20 cellular contexts compared by ENCODE assay signal in the genomic region with DNA sequence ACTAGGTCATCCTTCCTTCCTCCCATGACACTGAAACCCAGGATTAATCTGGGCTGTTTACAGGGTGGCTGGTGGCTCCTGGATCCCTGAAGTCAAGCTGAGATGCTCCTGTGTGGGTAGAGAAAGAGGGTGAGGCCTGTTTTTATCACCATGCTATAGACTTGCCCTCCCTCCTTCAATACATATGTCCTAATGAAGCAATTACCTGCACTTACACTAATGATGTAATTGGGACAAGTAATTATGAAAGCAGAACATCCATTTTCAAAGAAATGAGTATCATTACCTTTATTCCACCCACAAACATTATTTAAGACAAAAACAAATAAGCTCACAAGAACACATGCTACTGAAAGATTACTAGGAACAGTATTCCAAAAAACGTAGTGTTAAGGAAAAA.
A peak's percentile ranks its signal among the peaks of the same experiment; 100 is the strongest.
DNase-seq lines count a peak whose midpoint lies in the region; ATAC-seq and TF ChIP-seq lines count a peak whose summit lies in the region.
"Had no signal": no experiment of that assay in that cellular context is flagged by ENCODE, and none has a peak within 500 bp of the region (broad histone marks: within the 10 kb centered on the region; RNA-seq: fewer than 3 reads in every experiment).

No MANE protein-coding gene starts in this region.

- no peaks in the 10 kb centered on the region for H3K9me2 ChIP-seq in neural cell (ENCODE audit: insufficient read depth, low read length)

- H3K27me3 Mint-ChIP-seq in activated T-cell treated with anti-CD3 and anti-CD28 coated beads, Interleukin-2, amount 50 U/mL, for 72 hours (ENCODE audit: low read depth) = no peaks in the 10 kb centered on the region
- no peaks in the 10 kb centered on the region for H3K27me3 Mint-ChIP-seq in activated T-cell treated with anti-CD3 and anti-CD28 coated beads, Interleukin-2, amount 50 U/mL, for 4 hours (ENCODE audit: low read depth)
- H3K27me3 Mint-ChIP-seq in WTC11 (ENCODE audit: low read depth) = no peaks in the 10 kb centered on the region
- H3K27me3 Mint-ChIP-seq: CD4-positive, alpha-beta memory T cell had no signal

- peak overlapping the region; percentile 70 for H3K27ac Mint-ChIP-seq in activated T-cell treated with anti-CD3 and anti-CD28 coated beads, Interleukin-2, amount 50 U/mL, for 72 hours
- H3K27ac Mint-ChIP-seq in WTC11 = peak overlapping the region; percentile 66; the same call in 1 of the 2 replicates

- peak overlapping the region; percentile 63 for H3K4me2 ChIP-seq in neural cell (ENCODE audit: low read length)
- H3K4me2 ChIP-seq: A549, BLaER1, PC-9 had no signal

- H3K36me3 ChIP-seq in HUES48 (ENCODE audit: control insufficient read depth, insufficient read depth, low read length) (no peaks in the 10 kb centered on the region), neural cell (ENCODE audit: insufficient read depth, low read length) (no peaks in the 10 kb centered on the region), left ventricle myocardium inferior (no peaks in the 10 kb centered on the region)

- POLR2A ChIA-PET in WTC11 (lab: Charles Lee) = interaction anchor here (0.7 kb wide), 1 partner anchor 12 kb away, joined by 9 read pairs; no protein-coding TSS in a partner anchor

- CTCF ChIA-PET in WTC11 (lab: Charles Lee) = interaction anchor here (1.6 to 1.8 kb wide), 3 partner anchors 34 to 73 kb away, joined by 6 to 22 read pairs (median 10); no protein-coding TSS in a partner anchor

- no peak for ATAC-seq in activated T-cell treated with anti-CD3 and anti-CD28 coated beads, Interleukin-2, amount 50 U/mL, for 72 hours (replicated peaks in 1 of 2)
- ATAC-seq in activated T-cell treated with anti-CD3 and anti-CD28 coated beads, Interleukin-2, amount 50 U/mL, for 4 hours = no peak
- no peak for ATAC-seq in WTC11
- ATAC-seq: A549 had no signal

- H3K4me1 Mint-ChIP-seq in activated T-cell treated with anti-CD3 and anti-CD28 coated beads, Interleukin-2, amount 50 U/mL, for 72 hours (ENCODE audit: low read depth) = peaks cover 13% of the 10 kb centered on the region
- peaks cover 9% of the 10 kb centered on the region for H3K4me1 Mint-ChIP-seq in activated T-cell treated with anti-CD3 and anti-CD28 coated beads, Interleukin-2, amount 50 U/mL, for 4 hours (ENCODE audit: low read depth)
- H3K4me1 Mint-ChIP-seq in WTC11 = peaks cover 48% of the 10 kb centered on the region

- H3K36me3 Mint-ChIP-seq in activated T-cell treated with anti-CD3 and anti-CD28 coated beads, Interleukin-2, amount 50 U/mL, for 72 hours (ENCODE audit: insufficient read depth in 2 of 2) = peaks cover 2 to 4% of the 10 kb centered on the region in 2 donors
- peaks cover 7% of the 10 kb centered on the region for H3K36me3 Mint-ChIP-seq in activated T-cell treated with anti-CD3 and anti-CD28 coated beads, Interleukin-2, amount 50 U/mL, for 4 hours (ENCODE audit: insufficient read depth)
- H3K36me3 Mint-ChIP-seq in WTC11 = peaks cover 2% of the 10 kb centered on the region; the same call in 1 of the 2 replicates

- peak overlapping the region; percentile 78 for H3K27ac ChIP-seq in HUES48 (ENCODE audit: low read depth, low read length)
- peak overlapping the region; percentile 94 for H3K27ac ChIP-seq in neural cell (ENCODE audit: low read length)
- no peak overlapping the region for H3K27ac ChIP-seq in left ventricle myocardium inferior (replicated peaks)
- H3K27ac ChIP-seq: A549, BLaER1, GM23248, PC-9 had no signal

- peaks cover 9% of the 10 kb centered on the region for H3F3A ChIP-seq in neural cell (ENCODE audit: insufficient read depth, low read length, poor library complexity, severe bottlenecking)

- H3K4me1 ChIP-seq in HUES48 (ENCODE audit: control insufficient read depth, insufficient read depth, low read length) = peaks cover 51% of the 10 kb centered on the region
- H3K4me1 ChIP-seq in left ventricle myocardium inferior = peaks cover 12% of the 10 kb centered on the region
- H3K4me1 ChIP-seq: A549, BLaER1 had no signal

- intact Hi-C loops in left ventricle myocardium inferior (cut with micrococcal nuclease) = no loop called here

- no peaks in the 10 kb centered on the region for H3K79me2 ChIP-seq in neural cell (replicated peaks; ENCODE audit: insufficient read depth, low read length)

- H3K4me3 ChIP-seq in HUES48 (ENCODE audit: low read depth, low read length) (no peak overlapping the region), neural cell (ENCODE audit: low read length) (peak overlapping the region; percentile 56), left ventricle myocardium inferior (no peak overlapping the region)
- H3K4me3 ChIP-seq: A549, BLaER1, GM23248, PC-9 had no signal

- TF ChIP-seq EP300 in neural cell (conservative IDR thresholded peaks at IDR 0.05; ENCODE audit: poor library complexity, severe bottlenecking) = no peak

- no peaks in the 10 kb centered on the region for H3K9me3 Mint-ChIP-seq in activated T-cell treated with anti-CD3 and anti-CD28 coated beads, Interleukin-2, amount 50 U/mL, for 72 hours
- no peaks in the 10 kb centered on the region for H3K9me3 Mint-ChIP-seq in activated T-cell treated with anti-CD3 and anti-CD28 coated beads, Interleukin-2, amount 50 U/mL, for 4 hours
- no peaks in the 10 kb centered on the region for H3K9me3 Mint-ChIP-seq in WTC11
- H3K9me3 Mint-ChIP-seq: CD4-positive, alpha-beta memory T cell had no signal

- H3K27me3 ChIP-seq in HUES48 (ENCODE audit: control insufficient read depth, insufficient read depth, low read length) (no peaks in the 10 kb centered on the region), neural cell (ENCODE audit: insufficient read depth, low read depth, low read length) (no peaks in the 10 kb centered on the region), left ventricle myocardium inferior (ENCODE audit: low read depth) (no peaks in the 10 kb centered on the region)
- H3K27me3 ChIP-seq: BLaER1 had no signal

- no peak overlapping the region for H2AFZ ChIP-seq in neural cell (ENCODE audit: low read depth, low read length)
- H2AFZ ChIP-seq: GM23248, PC-9 had no signal

- H3K9me3 ChIP-seq in HUES48 (ENCODE audit: control insufficient read depth, insufficient read depth, low read length) (no peaks in the 10 kb centered on the region), neural cell (ENCODE audit: low read length) (no peaks in the 10 kb centered on the region), left ventricle myocardium inferior (replicated peaks) (no peaks in the 10 kb centered on the region)
- H3K9me3 ChIP-seq: A549, BLaER1 had no signal

- TF ChIP-seq CTCF in WTC11 (IDR thresholded peaks at IDR 0.05) (no peak), neural cell (IDR thresholded peaks at IDR 0.05; ENCODE audit: poor library complexity, severe bottlenecking) (no peak), left ventricle myocardium inferior (IDR thresholded peaks at IDR 0.05; ENCODE audit: borderline replicate concordance) (no peak)

- H3K4me3 Mint-ChIP-seq in activated T-cell treated with anti-CD3 and anti-CD28 coated beads, Interleukin-2, amount 50 U/mL, for 72 hours = peak overlapping the region in 1 of 2 donors; percentile 23
- no peak overlapping the region for H3K4me3 Mint-ChIP-seq in activated T-cell treated with anti-CD3 and anti-CD28 coated beads, Interleukin-2, amount 50 U/mL, for 4 hours
- no peak overlapping the region for H3K4me3 Mint-ChIP-seq in WTC11
- H3K4me3 Mint-ChIP-seq: CD4-positive, alpha-beta memory T cell had no signal

- no peak for DNase-seq in activated T-cell treated with anti-CD3 and anti-CD28 coated beads, Interleukin-2, amount 50 U/mL, for 72 hours
- no peak for DNase-seq in activated T-cell treated with anti-CD3 and anti-CD28 coated beads, Interleukin-2, amount 50 U/mL, for 4 hours
- DNase-seq in WTC11 (ENCODE audit: low spot score) (no peak), kidney glomerular epithelial cell (lab: John Stamatoyannopoulos, UW) (no peak), left ventricle myocardium inferior (no peak), NCI-H774 (lab: John Stamatoyannopoulos, UW) (no peak)
- DNase-seq: CD4-positive, alpha-beta memory T cell; DMS153; GDM1; GM23248; KG1; MV-4-11; NCI-H1417 treated with DMSO at 0.1 percent for 48 hours; NCI-H2081; NCI-H748 treated with DMSO at 0.1 percent for 48 hours; PC-9 had no signal

- H4K20me1 ChIP-seq in neural cell (ENCODE audit: insufficient read depth) = no peaks in the 10 kb centered on the region

- no peak for TF ChIP-seq RAD21 in neural cell (conservative IDR thresholded peaks at IDR 0.05)

- H3K9ac ChIP-seq in HUES48 (ENCODE audit: low read depth, low read length) = no peak overlapping the region
- peak overlapping the region; percentile 59 for H3K9ac ChIP-seq in neural cell (ENCODE audit: low read length)
- H3K9ac ChIP-seq: BLaER1, GM23248 had no signal

TF ChIP-seq in WTC11, 78 proteins besides CTCF, POLR2A, EP300 and RAD21:
- TF ChIP-seq, protein P1, sequence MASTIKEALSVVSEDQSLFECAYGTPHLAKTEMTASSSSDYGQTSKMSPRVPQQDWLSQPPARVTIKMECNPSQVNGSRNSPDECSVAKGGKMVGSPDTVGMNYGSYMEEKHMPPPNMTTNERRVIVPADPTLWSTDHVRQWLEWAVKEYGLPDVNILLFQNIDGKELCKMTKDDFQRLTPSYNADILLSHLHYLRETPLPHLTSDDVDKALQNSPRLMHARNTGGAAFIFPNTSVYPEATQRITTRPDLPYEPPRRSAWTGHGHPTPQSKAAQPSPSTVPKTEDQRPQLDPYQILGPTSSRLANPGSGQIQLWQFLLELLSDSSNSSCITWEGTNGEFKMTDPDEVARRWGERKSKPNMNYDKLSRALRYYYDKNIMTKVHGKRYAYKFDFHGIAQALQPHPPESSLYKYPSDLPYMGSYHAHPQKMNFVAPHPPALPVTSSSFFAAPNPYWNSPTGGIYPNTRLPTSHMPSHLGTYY (CRISPR knock-in tag; IDR thresholded peaks at IDR 0.05) = no peak

TF ChIP-seq in neural cell, 6 proteins besides CTCF, POLR2A, EP300 and RAD21 (continues in another document):
- TF ChIP-seq TAF1 (IDR thresholded peaks at IDR 0.05; ENCODE audit: low read depth) = no peak
- no peak for TF ChIP-seq POLR2AphosphoS5 (IDR thresholded peaks at IDR 0.05)
- no peak for TF ChIP-seq EZH2 (IDR thresholded peaks at IDR 0.05; ENCODE audit: borderline replicate concordance, insufficient read depth, low read length, poor library complexity, severe bottlenecking)
